Comparison of ENCODE assay signal across 10 cellular contexts in the genomic region with DNA sequence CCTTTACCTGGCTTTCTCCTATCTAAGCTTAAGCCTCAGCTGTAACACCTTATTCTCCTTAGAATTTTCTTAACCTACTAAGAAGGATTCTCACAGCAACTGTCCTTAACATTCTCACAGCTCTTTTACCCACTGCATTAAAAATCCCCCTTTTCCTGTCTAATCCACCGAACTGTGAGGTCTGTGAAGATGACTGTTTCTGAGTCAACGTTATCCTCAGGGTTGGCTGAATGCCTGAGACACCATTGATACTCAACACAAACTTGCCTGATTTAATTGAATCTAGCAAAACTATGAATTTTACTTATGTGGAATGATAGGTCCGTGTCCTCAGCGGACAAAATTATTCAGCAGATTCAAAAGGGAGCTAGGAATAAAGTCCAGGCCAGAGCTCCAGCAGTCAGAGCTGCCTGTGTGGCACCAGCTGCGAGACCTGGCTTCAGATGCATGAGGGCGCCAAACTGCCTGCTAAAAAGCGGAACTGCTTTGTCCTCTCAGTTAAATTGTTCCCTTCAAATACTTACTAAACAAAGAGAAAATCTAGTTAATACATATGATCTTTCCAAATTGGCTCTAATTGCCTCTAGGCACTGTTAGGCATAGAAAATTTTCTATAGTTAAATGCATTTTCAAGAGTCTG. TPM values are rescaled to one million over a fixed set of nuclear protein-coding genes. Genes with fewer than 3 reads are reported as not detected.
DNase-seq lines count a peak whose midpoint lies in the region; ATAC-seq and TF ChIP-seq lines count a peak whose summit lies in the region.
"Had no signal": no experiment of that assay in that cellular context is flagged by ENCODE, and none has a peak within 500 bp of the region (broad histone marks: within the 10 kb centered on the region; RNA-seq: fewer than 3 reads in every experiment).

No MANE protein-coding gene starts in this region.

- no peaks in the 10 kb centered on the region for H3K4me1 ChIP-seq in HEK293 (ENCODE audit: control insufficient read depth, insufficient read depth, low read length)
- H3K4me1 ChIP-seq: stomach had no signal

- no peak overlapping the region for H3K27ac Mint-ChIP-seq in activated CD4-positive, alpha-beta memory T cell treated with anti-CD3 and anti-CD28 coated beads, Interleukin-2, amount 10 ng/mL, durations not matched to agents 7 days and 5 days
- H3K27ac Mint-ChIP-seq: mesothelial cell of epicardium had no signal

- no peak overlapping the region for H3K4me3 Mint-ChIP-seq in activated CD4-positive, alpha-beta memory T cell treated with anti-CD3 and anti-CD28 coated beads, Interleukin-2, amount 10 ng/mL, durations not matched to agents 7 days and 5 days
- H3K4me3 Mint-ChIP-seq: mesothelial cell of epicardium had no signal

- H3K9me3 ChIP-seq in AG04450 (ENCODE audit: control insufficient read depth, insufficient read depth, low read length) (no peaks in the 10 kb centered on the region), HEK293 (ENCODE audit: control insufficient read depth, insufficient read depth, low read depth, low read length) (no peaks in the 10 kb centered on the region)
- H3K9me3 ChIP-seq: stomach had no signal

- no peaks in the 10 kb centered on the region for H3K27me3 ChIP-seq in AG04450 (ENCODE audit: control insufficient read depth, insufficient read depth, low read length)
- H3K27me3 ChIP-seq: stomach had no signal

- H3K36me3 Mint-ChIP-seq in activated CD4-positive, alpha-beta memory T cell treated with anti-CD3 and anti-CD28 coated beads, Interleukin-2, amount 10 ng/mL, durations not matched to agents 7 days and 5 days (ENCODE audit: low read depth): no peaks in the 10 kb centered on the region
- H3K36me3 Mint-ChIP-seq: mesothelial cell of epicardium had no signal

- TF ChIP-seq CTCF in AG04450 (IDR thresholded peaks at IDR 0.05; ENCODE audit: low read depth, low read length): peak; percentile 24
- no peak for TF ChIP-seq CTCF in HEK293 (tag by site-specific recombination; IDR thresholded peaks at IDR 0.05)
- peak; percentile 40 for TF ChIP-seq CTCF in epithelial cell of proximal tubule (conservative IDR thresholded peaks at IDR 0.05; ENCODE audit: low read depth, low read length)

- H3K4me3 ChIP-seq in AG04450 (ENCODE audit: low read depth, low read length): no peak overlapping the region
- no peak overlapping the region for H3K4me3 ChIP-seq in HEK293 (ENCODE audit: low read depth, low read length)
- no peak overlapping the region for H3K4me3 ChIP-seq in epithelial cell of proximal tubule (ENCODE audit: low read depth, low read length)
- H3K4me3 ChIP-seq: stomach had no signal

- POLR2A ChIA-PET in AG04450 (lab: Yijun Ruan, JAX) (no interaction called here), HEK293 (lab: Yijun Ruan, JAX) (interaction anchor here (0.6 kb wide), 1 partner anchor 330 kb away, joined by 3 read pairs; no protein-coding TSS in a partner anchor)
- POLR2A ChIA-PET in activated CD4-positive, alpha-beta memory T cell treated with anti-CD3 and anti-CD28 coated beads, Interleukin-2, amount 10 ng/mL, durations not matched to agents 7 days and 5 days (lab: Charles Lee): no interaction called here

- DNase-seq in AG04450 (ENCODE audit: low read depth, low spot score) (no peak), NCI-H526 treated with DMSO at 0.1 percent for 48 hours (lab: John Stamatoyannopoulos, UW) (peak; percentile 32), epithelial cell of proximal tubule (ENCODE audit: low read depth) (no peak)
- no peak for DNase-seq in activated CD4-positive, alpha-beta memory T cell treated with anti-CD3 and anti-CD28 coated beads, Interleukin-2, amount 10 ng/mL, durations not matched to agents 7 days and 5 days
- DNase-seq in activated effector memory CD4-positive, alpha-beta T cell treated with Interleukin-2 at 50 U/mL for 16 hours: no peak
- DNase-seq: stomach had no signal

- H3K36me3 ChIP-seq in HEK293 (ENCODE audit: control insufficient read depth in 2 of 2, insufficient read depth in 1 of 2, low read length in 2 of 2): no peaks in the 10 kb centered on the region
- H3K36me3 ChIP-seq: stomach had no signal

- no peaks in the 10 kb centered on the region for H3K9me3 Mint-ChIP-seq in activated CD4-positive, alpha-beta memory T cell treated with anti-CD3 and anti-CD28 coated beads, Interleukin-2, amount 10 ng/mL, durations not matched to agents 7 days and 5 days
- H3K9me3 Mint-ChIP-seq: mesothelial cell of epicardium had no signal

- no peak for ATAC-seq in HG02973 (IDR thresholded peaks at IDR 0.05; ENCODE audit: unreplicated experiment)
- no peak for ATAC-seq in HG02763 (IDR thresholded peaks at IDR 0.05; ENCODE audit: unreplicated experiment)

- H3K27ac ChIP-seq in AG04450 (ENCODE audit: low read depth, low read length): no peak overlapping the region
- no peak overlapping the region for H3K27ac ChIP-seq in HEK293 (ENCODE audit: extremely low read depth, low read depth, low read length)
- H3K27ac ChIP-seq: stomach had no signal

- CTCF ChIA-PET in AG04450 (lab: Charles Lee) (interaction anchor here (0.7 to 3.0 kb wide), 6 partner anchors 22 to 53 kb away, joined by 3 to 23 read pairs (median 3); no protein-coding TSS in a partner anchor), HEK293 (lab: Yijun Ruan, JAX) (interaction anchor here (0.6 to 3.3 kb wide), 6 partner anchors 14 to 60 kb away, joined by 3 to 26 read pairs (median 4); no protein-coding TSS in a partner anchor)
- CTCF ChIA-PET in activated CD4-positive, alpha-beta memory T cell treated with anti-CD3 and anti-CD28 coated beads, Interleukin-2, amount 10 ng/mL, durations not matched to agents 7 days and 5 days (lab: Charles Lee): interaction anchor here (1.1 to 3.1 kb wide), 3 partner anchors 21 to 53 kb away, joined by 3 to 18 read pairs (median 5); no protein-coding TSS in a partner anchor

- no peaks in the 10 kb centered on the region for H3K4me1 Mint-ChIP-seq in activated CD4-positive, alpha-beta memory T cell treated with anti-CD3 and anti-CD28 coated beads, Interleukin-2, amount 10 ng/mL, durations not matched to agents 7 days and 5 days

- peaks cover 6% of the 10 kb centered on the region for H3K27me3 Mint-ChIP-seq in activated CD4-positive, alpha-beta memory T cell treated with anti-CD3 and anti-CD28 coated beads, Interleukin-2, amount 10 ng/mL, durations not matched to agents 7 days and 5 days

TF ChIP-seq in HEK293, 187 proteins besides CTCF, POLR2A, EP300 and RAD21:
- TF ChIP-seq ZNF391 (tag by site-specific recombination; IDR thresholded peaks at IDR 0.05; ENCODE audit: borderline replicate concordance, low read depth) (no peak), FEZF1 (tag by site-specific recombination; IDR thresholded peaks at IDR 0.05) (no peak), ZNF155 (tag by site-specific recombination; IDR thresholded peaks at IDR 0.05) (no peak), SP7 (tag by site-specific recombination; IDR thresholded peaks at IDR 0.05) (no peak), ZNF549 (tag by site-specific recombination; IDR thresholded peaks at IDR 0.05) (no peak), ZNF654 (tag by site-specific recombination; IDR thresholded peaks at IDR 0.05; ENCODE audit: low read depth) (peak; percentile 17; the same call in 1 of the 2 replicates)
- TF ChIP-seq, protein P1, sequence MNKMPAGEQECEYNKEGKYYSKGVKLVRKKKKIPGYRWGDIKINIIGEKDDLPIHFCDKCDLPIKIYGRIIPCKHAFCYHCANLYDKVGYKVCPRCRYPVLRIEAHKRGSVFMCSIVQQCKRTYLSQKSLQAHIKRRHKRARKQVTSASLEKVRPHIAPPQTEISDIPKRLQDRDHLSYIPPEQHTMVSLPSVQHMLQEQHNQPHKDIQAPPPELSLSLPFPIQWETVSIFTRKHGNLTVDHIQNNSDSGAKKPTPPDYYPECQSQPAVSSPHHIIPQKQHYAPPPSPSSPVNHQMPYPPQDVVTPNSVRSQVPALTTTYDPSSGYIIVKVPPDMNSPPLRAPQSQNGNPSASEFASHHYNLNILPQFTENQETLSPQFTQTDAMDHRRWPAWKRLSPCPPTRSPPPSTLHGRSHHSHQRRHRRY (tag by site-specific recombination; IDR thresholded peaks at IDR 0.05): no peak
- TF ChIP-seq, protein P2, sequence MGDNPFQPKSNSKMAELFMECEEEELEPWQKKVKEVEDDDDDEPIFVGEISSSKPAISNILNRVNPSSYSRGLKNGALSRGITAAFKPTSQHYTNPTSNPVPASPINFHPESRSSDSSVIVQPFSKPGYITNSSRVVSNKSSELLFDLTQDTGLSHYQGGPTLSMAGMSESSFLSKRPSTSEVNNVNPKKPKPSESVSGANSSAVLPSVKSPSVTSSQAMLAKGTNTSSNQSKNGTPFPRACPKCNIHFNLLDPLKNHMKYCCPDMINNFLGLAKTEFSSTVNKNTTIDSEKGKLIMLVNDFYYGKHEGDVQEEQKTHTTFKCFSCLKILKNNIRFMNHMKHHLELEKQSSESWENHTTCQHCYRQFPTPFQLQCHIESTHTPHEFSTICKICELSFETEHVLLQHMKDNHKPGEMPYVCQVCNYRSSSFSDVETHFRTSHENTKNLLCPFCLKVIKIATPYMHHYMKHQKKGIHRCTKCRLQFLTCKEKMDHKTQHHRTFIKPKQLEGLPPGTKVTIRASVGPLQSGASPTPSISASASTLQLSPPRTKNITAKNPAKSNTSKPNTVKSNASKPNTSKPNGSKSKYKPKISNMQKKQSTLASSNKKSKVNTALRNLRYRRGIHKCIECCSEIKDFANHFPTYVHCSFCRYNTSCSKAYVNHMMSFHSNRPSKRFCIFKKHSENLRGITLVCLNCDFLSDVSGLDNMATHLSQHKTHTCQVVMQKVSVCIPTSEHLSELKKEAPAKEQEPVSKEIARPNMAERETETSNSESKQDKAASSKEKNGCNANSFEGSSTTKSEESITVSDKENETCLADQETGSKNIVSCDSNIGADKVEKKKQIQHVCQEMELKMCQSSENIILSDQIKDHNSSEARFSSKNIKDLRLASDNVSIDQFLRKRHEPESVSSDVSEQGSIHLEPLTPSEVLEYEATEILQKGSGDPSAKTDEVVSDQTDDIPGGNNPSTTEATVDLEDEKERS (tag by site-specific recombination; IDR thresholded peaks at IDR 0.05): no peak

RNA-seq across cellular contexts. Expression of a gene that starts 33.4 kb away (rescaled TPM):
- 0.02 and 0.14 TPM in 2 replicates for polyA plus RNA-seq in AG04450 (2011; rRNA removed)
- 0.05 TPM in 1 of 2 replicates, not detected in the other for polyA minus RNA-seq in AG04450 (2011; rRNA and poly(A)+ RNA removed)
- total RNA-seq in epithelial cell of proximal tubule: 0.12 and 0.29 TPM in 2 replicates
- total RNA-seq in activated CD4-positive, alpha-beta memory T cell treated with anti-CD3 and anti-CD28 coated beads, Interleukin-2, amount 10 ng/mL, durations not matched to agents 7 days and 5 days: 1 to 10 TPM; 5.2 to 6.6 TPM
